8 cellular contexts compared by ENCODE assay signal in the genomic region with DNA sequence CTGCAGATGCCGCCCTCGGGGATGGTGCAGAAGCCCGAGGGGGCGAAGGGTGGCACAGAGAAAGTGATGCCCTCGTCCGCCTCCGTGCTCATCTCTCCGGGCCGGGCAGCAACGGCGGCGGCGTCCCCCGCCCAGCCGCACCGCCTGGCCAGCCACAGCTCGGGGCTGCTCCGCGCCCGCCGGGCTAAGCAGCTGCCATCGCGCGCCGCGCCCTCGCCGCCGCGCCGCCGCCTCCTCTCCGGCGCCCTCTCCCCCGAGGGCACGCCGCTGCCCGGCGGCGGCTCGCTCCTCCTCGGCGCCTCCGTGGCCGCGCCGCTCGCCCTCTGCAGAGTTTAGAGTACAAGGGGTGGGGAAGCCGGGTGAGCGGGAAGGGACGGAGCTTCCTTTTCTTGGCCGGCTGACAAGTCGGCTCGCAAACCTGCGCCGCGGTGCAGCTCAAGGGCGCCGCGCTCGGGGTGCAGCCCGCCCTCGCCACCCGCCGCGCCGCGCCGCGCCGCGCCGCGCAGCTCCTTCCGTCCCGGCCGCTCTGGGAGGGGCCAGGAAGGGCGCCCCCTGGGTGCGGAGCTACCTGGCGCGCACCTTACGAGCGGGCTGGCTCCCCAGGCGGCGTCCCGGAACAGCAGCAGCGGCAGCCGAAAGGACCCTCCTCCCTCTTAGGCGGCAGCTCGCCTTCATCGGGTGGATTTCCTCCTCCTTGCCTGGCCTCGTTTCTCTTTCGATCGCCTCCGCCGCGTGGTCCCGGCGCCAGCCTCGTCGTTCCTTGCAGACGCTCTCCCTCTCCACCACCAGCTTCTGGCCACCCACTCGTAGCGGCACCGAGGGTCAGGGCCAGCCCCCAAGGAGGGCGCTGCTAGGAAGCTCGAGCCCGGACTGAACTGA. TPM values are rescaled to one million over a fixed set of nuclear protein-coding genes. Genes with fewer than 3 reads are reported as not detected.
DNase-seq lines count a peak whose midpoint lies in the region; ATAC-seq and TF ChIP-seq lines count a peak whose summit lies in the region.

A gene with protein sequence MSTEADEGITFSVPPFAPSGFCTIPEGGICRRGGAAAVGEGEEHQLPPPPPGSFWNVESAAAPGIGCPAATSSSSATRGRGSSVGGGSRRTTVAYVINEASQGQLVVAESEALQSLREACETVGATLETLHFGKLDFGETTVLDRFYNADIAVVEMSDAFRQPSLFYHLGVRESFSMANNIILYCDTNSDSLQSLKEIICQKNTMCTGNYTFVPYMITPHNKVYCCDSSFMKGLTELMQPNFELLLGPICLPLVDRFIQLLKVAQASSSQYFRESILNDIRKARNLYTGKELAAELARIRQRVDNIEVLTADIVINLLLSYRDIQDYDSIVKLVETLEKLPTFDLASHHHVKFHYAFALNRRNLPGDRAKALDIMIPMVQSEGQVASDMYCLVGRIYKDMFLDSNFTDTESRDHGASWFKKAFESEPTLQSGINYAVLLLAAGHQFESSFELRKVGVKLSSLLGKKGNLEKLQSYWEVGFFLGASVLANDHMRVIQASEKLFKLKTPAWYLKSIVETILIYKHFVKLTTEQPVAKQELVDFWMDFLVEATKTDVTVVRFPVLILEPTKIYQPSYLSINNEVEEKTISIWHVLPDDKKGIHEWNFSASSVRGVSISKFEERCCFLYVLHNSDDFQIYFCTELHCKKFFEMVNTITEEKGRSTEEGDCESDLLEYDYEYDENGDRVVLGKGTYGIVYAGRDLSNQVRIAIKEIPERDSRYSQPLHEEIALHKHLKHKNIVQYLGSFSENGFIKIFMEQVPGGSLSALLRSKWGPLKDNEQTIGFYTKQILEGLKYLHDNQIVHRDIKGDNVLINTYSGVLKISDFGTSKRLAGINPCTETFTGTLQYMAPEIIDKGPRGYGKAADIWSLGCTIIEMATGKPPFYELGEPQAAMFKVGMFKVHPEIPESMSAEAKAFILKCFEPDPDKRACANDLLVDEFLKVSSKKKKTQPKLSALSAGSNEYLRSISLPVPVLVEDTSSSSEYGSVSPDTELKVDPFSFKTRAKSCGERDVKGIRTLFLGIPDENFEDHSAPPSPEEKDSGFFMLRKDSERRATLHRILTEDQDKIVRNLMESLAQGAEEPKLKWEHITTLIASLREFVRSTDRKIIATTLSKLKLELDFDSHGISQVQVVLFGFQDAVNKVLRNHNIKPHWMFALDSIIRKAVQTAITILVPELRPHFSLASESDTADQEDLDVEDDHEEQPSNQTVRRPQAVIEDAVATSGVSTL (N-terminal part only) (minus strand): TSS at position 412 of the 879 bp plus-strand sequence. CDS start 320 bp downstream, at position 92.

- TF ChIP-seq CTCF in Caco-2 (IDR thresholded peaks at IDR 0.05; ENCODE audit: insufficient read depth in 1 of 2, low read depth in 1 of 2, low read length in 1 of 2, severe bottlenecking in 1 of 2, unreplicated experiment in 1 of 2) = peak; percentile 45 to 74
- no peak for TF ChIP-seq CTCF in HL-60 (IDR thresholded peaks at IDR 0.05; ENCODE audit: insufficient read depth, low read length)
- no peak for TF ChIP-seq CTCF in endothelial cell (IDR thresholded peaks at IDR 0.05; ENCODE audit: unreplicated experiment)

- POLR2A ChIA-PET in Caco-2 (lab: Charles Lee) = interaction anchor here (0.6 to 1.4 kb wide), 2 partner anchors 148 to 152 kb away, joined by 3 to 8 read pairs; no protein-coding TSS in a partner anchor

- peak within 1 kb of the TSS; percentile 99 for H3K4me3 Mint-ChIP-seq in Caco-2 (ENCODE audit: unreplicated experiment)
- H3K4me3 Mint-ChIP-seq in endothelial cell (ENCODE audit: unreplicated experiment) = peak within 1 kb of the TSS; percentile 90

- no peaks in the 10 kb centered on the region for H3K27me3 Mint-ChIP-seq in Caco-2 (ENCODE audit: insufficient read depth, unreplicated experiment)
- peaks cover 7% of the 10 kb centered on the region for H3K27me3 Mint-ChIP-seq in endothelial cell (ENCODE audit: unreplicated experiment)

- H3K9me3 ChIP-seq in Caco-2 = no peaks in the 10 kb centered on the region

- peak within 1 kb of the TSS; percentile 91 for H3K27ac ChIP-seq in HL-60 (replicated peaks)

- peak within 1 kb of the TSS; percentile 89 for H3K27ac Mint-ChIP-seq in Caco-2 (ENCODE audit: unreplicated experiment)
- no peak within 1 kb of the TSS for H3K27ac Mint-ChIP-seq in endothelial cell (ENCODE audit: unreplicated experiment)

- intact Hi-C loops in Caco-2 (cut with micrococcal nuclease; ENCODE audit: unreplicated experiment) = loop anchor here (1.0 to 5.0 kb wide), 3 partner anchors 135 to 242 kb away; partner anchors contain the start of gene MAP7

- CTCF ChIA-PET in Caco-2 (lab: Charles Lee) = interaction anchor here (0.5 to 2.3 kb wide), 41 partner anchors 10 to 242 kb away, joined by 3 to 188 read pairs (median 4); partner anchors contain the start of genes MAP7, PEX7 and SLC35D3

- peak; percentile 59 for ATAC-seq in GM19467 (IDR thresholded peaks at IDR 0.05; ENCODE audit: unreplicated experiment)

- DNase-seq in Caco-2 (peak; percentile 83 to 94), HL-60 (ENCODE audit: low read depth in 1 of 2, low spot score in 1 of 2) (peak in 1 of 2 experiments; percentile 86), NOMO-1 treated with DMSO at 0.1 percent for 48 hours (lab: John Stamatoyannopoulos, UW; ENCODE audit: unreplicated experiment) (peak; percentile 83), endothelial cell (ENCODE audit: low spot score) (peak; percentile 60), mucosa of gallbladder (ENCODE audit: low spot score) (peak; percentile 87)
- peak; percentile 39 for DNase-seq in activated CD8-positive, alpha-beta memory T cell treated with anti-CD3 and anti-CD28 coated beads, Interleukin-2, amount 50 U/mL, for 24 hours (ENCODE audit: extremely low read depth)
- DNase-seq in stimulated activated CD8-positive, alpha-beta memory T cell treated with anti-CD3 and anti-CD28 coated beads, Interleukin-4, amount 100 ng/mL, for 24 hours (ENCODE audit: low read depth) = peak; percentile 79

- peak within 1 kb of the TSS; percentile 60 for H3K4me3 ChIP-seq in Caco-2 (ENCODE audit: low read depth, low read length)
- peak within 1 kb of the TSS; percentile 87 for H3K4me3 ChIP-seq in HL-60 (replicated peaks; ENCODE audit: insufficient read depth, low read length)

- H3K4me1 Mint-ChIP-seq in Caco-2 (ENCODE audit: low read depth, unreplicated experiment) (no peaks in the 10 kb centered on the region), endothelial cell (ENCODE audit: unreplicated experiment) (peaks cover 4% of the 10 kb centered on the region)

- BruUV-seq in Caco-2 (replicated peaks; lab: Mats Ljungman, UMichigan) = no TSS peak

- H3K36me3 ChIP-seq in Caco-2 (ENCODE audit: control insufficient read depth, insufficient read depth, low read length) = no peaks in the 10 kb centered on the region

- H3K36me3 Mint-ChIP-seq in Caco-2 (ENCODE audit: insufficient read depth, unreplicated experiment) = no peaks in the 10 kb centered on the region
- H3K36me3 Mint-ChIP-seq in endothelial cell (ENCODE audit: low read depth, unreplicated experiment) = peaks cover 3% of the 10 kb centered on the region

- H3K9me3 Mint-ChIP-seq in Caco-2 (ENCODE audit: unreplicated experiment) (no peaks in the 10 kb centered on the region), endothelial cell (ENCODE audit: unreplicated experiment) (no peaks in the 10 kb centered on the region)

- H3K4me1 ChIP-seq in Caco-2 = no peaks in the 10 kb centered on the region

- H3K27me3 ChIP-seq in Caco-2 (replicated peaks; ENCODE audit: control insufficient read depth, insufficient read depth, low read length) (no peaks in the 10 kb centered on the region), HL-60 (ENCODE audit: insufficient read depth, poor library complexity, severe bottlenecking) (no peaks in the 10 kb centered on the region)

RNA-seq across cellular contexts. Expression of the gene that starts here (rescaled TPM):
- total RNA-seq in Caco-2 (2022) (2.1 and 2.3 TPM in 2 replicates), endothelial cell (ENCODE audit: unreplicated experiment) (0.33 TPM), mucosa of gallbladder (15.9 TPM)

Comparison
In these comparisons a context has a peak if more than half of its experiments do, and no peak if none do; other contexts are left out.
1. Peak in DNase-seq in endothelial cell; RNA of the gene not detected or under 1 TPM.
2. CTCF ChIP-seq: peak in Caco-2 (2 of 2); none in HL-60 (single experiment) and endothelial cell (single experiment).